26 cellular contexts compared by ENCODE assay signal in the genomic region with DNA sequence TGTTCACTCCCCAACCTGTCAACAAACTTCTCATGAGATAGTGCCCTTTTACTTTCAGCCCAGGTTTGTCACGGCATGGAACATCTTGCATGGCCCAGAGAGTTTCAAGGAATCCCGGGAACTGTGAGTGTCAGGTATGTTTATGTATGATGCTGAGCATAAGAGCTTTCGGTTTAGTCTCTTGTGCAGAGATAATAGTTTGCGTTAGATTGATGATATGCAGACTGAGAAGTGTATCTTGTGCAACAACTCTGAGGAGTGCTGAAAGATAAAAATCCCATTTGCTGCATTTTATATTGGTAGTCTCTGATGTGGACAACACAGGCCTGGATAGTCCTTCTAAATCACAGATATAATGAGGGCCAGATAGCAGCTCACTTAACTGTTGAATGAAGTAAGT.
"Had no signal": no experiment of that assay in that cellular context is flagged by ENCODE, and none has a peak within 500 bp of the region (broad histone marks: within the 10 kb centered on the region; RNA-seq: fewer than 3 reads in every experiment).

No MANE protein-coding gene starts in this region.

- H3K9me3 ChIP-seq: pancreas, right lobe of liver, suprapubic skin, transverse colon, upper lobe of right lung, vagina had no signal

- H3K27ac ChIP-seq: coronary artery, pancreas, right lobe of liver, suprapubic skin, transverse colon, upper lobe of right lung, vagina had no signal

- H3K27me3 ChIP-seq: pancreas, right lobe of liver, suprapubic skin, transverse colon, upper lobe of right lung, vagina had no signal

- DNase-seq: dermis blood vessel endothelial cell; effector memory CD8-positive, alpha-beta T cell; erythroblast; foreskin fibroblast; hypothalamus; immature natural killer cell; islet precursor cell; kidney glomerular epithelial cell; midbrain; naive thymus-derived CD4-positive, alpha-beta T cell; occipital lobe; pancreas; retina; right lobe of liver; small intestine; stimulated activated CD4-positive, alpha-beta T cell treated with anti-CD3 and anti-CD28 coated beads, Interleukin-15, amount 100 ng/mL, for 24 hours; stimulated activated CD4-positive, alpha-beta T cell treated with anti-CD3 and anti-CD28 coated beads, Interleukin-2, amount 100 ng/mL, for 48 hours; stimulated activated naive B cell treated with anti-CD40 and anti-IgM and Interleukin-4, amounts not matched to agents 10 μg/mL and 1 μg/mL and 100 μg/mL, for 72 hours; stimulated activated naive CD8-positive, alpha-beta T cell treated with anti-CD3 and anti-CD28 coated beads, Interleukin-15, amount 100 ng/mL, for 72 hours; transverse colon; upper lobe of right lung had no signal

- H3K4me1 ChIP-seq: pancreas, right lobe of liver, suprapubic skin, transverse colon, upper lobe of right lung, vagina had no signal

- H3K4me3 ChIP-seq: coronary artery, lung, pancreas, right lobe of liver, suprapubic skin, transverse colon, upper lobe of right lung, vagina had no signal

- FAIRE-seq: endometrium, pancreas, small intestine had no signal

- ATAC-seq: effector memory CD8-positive, alpha-beta T cell; naive thymus-derived CD4-positive, alpha-beta T cell; pancreas; right lobe of liver; stimulated activated naive B cell treated with anti-CD40 and anti-IgM and Interleukin-4, amounts not matched to agents 10 μg/mL and 1 μg/mL and 100 μg/mL, for 72 hours; stimulated activated naive CD8-positive, alpha-beta T cell treated with anti-CD3 and anti-CD28 coated beads, Interleukin-15, amount 100 ng/mL, for 72 hours; upper lobe of right lung had no signal

- H3K36me3 ChIP-seq: pancreas, right lobe of liver, suprapubic skin, transverse colon, upper lobe of right lung, vagina had no signal
